1 cellular context compared by ENCODE assay signal in genomic region chr15:68528891-68529290, GRCh38.
TF ChIP-seq lines count a peak whose summit lies in the region.

No MANE protein-coding gene starts in this region.

TF ChIP-seq in GM12878, 131 proteins besides CTCF, POLR2A, EP300 and RAD21 (continued from another document):
- TF ChIP-seq CUX1 (IDR thresholded peaks at IDR 0.05; ENCODE audit: insufficient replicate concordance, low read depth, low read length) (no peak), E4F1 (IDR thresholded peaks at IDR 0.05; ENCODE audit: borderline replicate concordance, partially characterized antibody) (no peak)
